In the genomic region with DNA sequence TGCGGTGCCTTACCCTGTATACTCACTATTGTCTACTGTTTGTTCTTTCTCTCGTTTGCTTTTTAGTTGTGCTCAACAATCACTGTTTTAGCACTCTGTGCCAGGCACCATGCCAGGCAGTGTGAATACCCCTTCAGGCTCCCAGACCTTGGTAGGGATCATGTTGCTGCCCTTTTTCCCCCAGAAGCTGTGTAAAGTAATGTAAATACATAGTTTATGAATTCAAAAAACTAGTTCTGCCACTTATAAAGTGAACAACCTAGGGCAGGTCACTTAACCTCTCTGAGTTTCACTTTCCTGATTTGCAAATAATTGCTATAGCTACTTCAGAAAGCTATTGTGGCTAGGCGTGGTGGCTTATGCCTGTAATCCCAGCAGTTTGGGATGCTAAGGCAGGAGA, we compare ENCODE assay signal across 22 cellular contexts.
DNase-seq lines count a peak whose midpoint lies in the region; ATAC-seq, FAIRE-seq and TF ChIP-seq lines count a peak whose summit lies in the region.
"Had no signal": no experiment of that assay in that cellular context is flagged by ENCODE, and none has a peak within 500 bp of the region (broad histone marks: within the 10 kb centered on the region; RNA-seq: fewer than 3 reads in every experiment).

No MANE protein-coding gene starts in this region.

- peak overlapping the region; percentile 43 for H4K91ac ChIP-seq in IMR-90 (ENCODE audit: insufficient read depth, low read depth, low read length)
- no peak overlapping the region for H4K91ac ChIP-seq in neuronal stem cell (ENCODE audit: low read depth, low read length, poor library complexity)

- H4K8ac ChIP-seq in IMR-90 (ENCODE audit: low read depth in 2 of 2, low read length in 2 of 2) (peak overlapping the region in 1 of 2 experiments; percentile 13; a peak in 1 of 4 replicates), neuronal stem cell (ENCODE audit: low read depth, low read length) (no peak overlapping the region)

- H2BK5ac ChIP-seq in IMR-90 (ENCODE audit: low read depth, low read length, poor library complexity, severe bottlenecking) = no peak overlapping the region
- H2BK5ac ChIP-seq in neuronal stem cell (ENCODE audit: low read length) = no peak overlapping the region

- BruUV-seq in IMR-90 (replicated peaks; lab: Mats Ljungman, UMichigan) = no TSS peak

- H3K36me3 ChIP-seq in IMR-90 (ENCODE audit: control insufficient read depth, insufficient read depth, low read length) = no peaks in the 10 kb centered on the region
- H3K36me3 ChIP-seq in keratinocyte (ENCODE audit: control insufficient read depth in 2 of 2, extremely low read depth in 1 of 2, insufficient read depth in 2 of 2, low read length in 2 of 2) = no peaks in the 10 kb centered on the region
- no peaks in the 10 kb centered on the region for H3K36me3 ChIP-seq in neuronal stem cell (replicated peaks in 1 of 2; ENCODE audit: control insufficient read depth in 2 of 2, insufficient read depth in 2 of 2, low read length in 2 of 2)
- H3K36me3 ChIP-seq: colonic mucosa, gastroesophageal sphincter had no signal

- POLR2A ChIA-PET in IMR-90 (lab: Charles Lee; ENCODE audit: unreplicated experiment) = no interaction called here

- no peak for TF ChIP-seq POLR2A in IMR-90 (IDR thresholded peaks at IDR 0.05; ENCODE audit: low read depth, low read length)

- peak; percentile 74 for FAIRE-seq in keratinocyte (lab: Jason Lieb, UNC)
- FAIRE-seq: D721Med had no signal

- CTCF ChIA-PET in IMR-90 (lab: Yijun Ruan, JAX) = interaction anchor here (0.6 kb wide), 1 partner anchor 1196 kb away, joined by 7 read pairs; no protein-coding TSS in a partner anchor

- H3K27ac ChIP-seq in IMR-90 (ENCODE audit: insufficient read depth, low read length) (no peak overlapping the region), keratinocyte (ENCODE audit: control insufficient read depth, insufficient read depth, low read length) (peak overlapping the region; percentile 89), neuronal stem cell (replicated peaks; ENCODE audit: low read length) (no peak overlapping the region)
- H3K27ac ChIP-seq: 22Rv1, colonic mucosa, gastroesophageal sphincter, GM23248 had no signal

- no CpG with 5 or more reads among the region's 3 CpGs for WGBS in IMR-90 (ENCODE audit: extremely low coverage in 2 of 2, insufficient read length in 1 of 2), 2 experiments
- no CpG with 5 or more reads among the region's 3 CpGs for WGBS in neuronal stem cell (ENCODE audit: extremely low coverage in 2 of 2, insufficient read length in 2 of 2, insufficient replicate concordance in 1 of 2), 2 donors

- in situ Hi-C loops in IMR-90 (cut with MboI; ENCODE audit: low sequenced_read_pairs) = no loop called here

- H3K9me1 ChIP-seq in IMR-90 (ENCODE audit: insufficient read depth, low read length) (0 out of 2 replicates have a peak, but pooled peaks cover 3% of the 10 kb centered on the region), keratinocyte (ENCODE audit: control insufficient read depth, extremely low read depth, insufficient read depth, low read length) (no peaks in the 10 kb centered on the region)

- H3K27me3 ChIP-seq in IMR-90 (ENCODE audit: control insufficient read depth, insufficient read depth, low read length) = no peaks in the 10 kb centered on the region
- H3K27me3 ChIP-seq in keratinocyte (ENCODE audit: control insufficient read depth, extremely low read depth, insufficient read depth, low read length) = no peaks in the 10 kb centered on the region
- H3K27me3 ChIP-seq in neuronal stem cell (ENCODE audit: control insufficient read depth in 3 of 3, insufficient read depth in 3 of 3, low read depth in 1 of 3, low read length in 3 of 3) = no peaks in the 10 kb centered on the region
- H3K27me3 ChIP-seq: colonic mucosa, gastroesophageal sphincter had no signal

- TF ChIP-seq CTCF in IMR-90 (conservative IDR thresholded peaks at IDR 0.05; ENCODE audit: low read depth, low read length) = no peak
- no peak for TF ChIP-seq CTCF in keratinocyte (optimal IDR thresholded peaks at IDR 0.05 in 1 of 3, IDR thresholded peaks at IDR 0.05 in 1 of 3, conservative IDR thresholded peaks at IDR 0.05 in 1 of 3; ENCODE audit: extremely low read depth in 1 of 3, insufficient read depth in 2 of 3, low read length in 3 of 3)

- H3K23ac ChIP-seq in IMR-90 (ENCODE audit: low read depth, low read length) (no peak overlapping the region), neuronal stem cell (ENCODE audit: low read depth, low read length, poor library complexity) (no peak overlapping the region)

- H3K14ac ChIP-seq in IMR-90 (replicated peaks; ENCODE audit: low read depth, low read length) (no peak overlapping the region), neuronal stem cell (ENCODE audit: low read length) (no peak overlapping the region)

- H2AK5ac ChIP-seq in IMR-90 (ENCODE audit: low read depth, low read length) = peak overlapping the region; percentile 83; the same call in 1 of the 2 replicates
- H2AK5ac ChIP-seq in neuronal stem cell (ENCODE audit: low read depth, low read length) = no peak overlapping the region

- no peak; the same call in 1 of the 2 replicates for ATAC-seq in IMR-90 (ENCODE audit: low read depth)
- ATAC-seq: activated CD4-positive, alpha-beta T cell treated with anti-CD3 and anti-CD28 coated beads for 36 hours; activated naive CD4-positive, alpha-beta T cell treated with anti-CD3 and anti-CD28 coated beads, Interleukin-2, amount 50 U/mL, for 72 hours; gastroesophageal sphincter; right cardiac atrium; stimulated activated memory B cell treated with anti-CD40 and anti-IgM and Interleukin-4, amounts not matched to agents 10 μg/mL and 1 μg/mL and 100 μg/mL, for 72 hours had no signal

- H3K9me3 ChIP-seq in IMR-90 (ENCODE audit: control insufficient read depth, insufficient read depth, low read length) = no peaks in the 10 kb centered on the region
- H3K9me3 ChIP-seq in keratinocyte (ENCODE audit: control insufficient read depth, low read depth, low read length) = no peaks in the 10 kb centered on the region
- H3K9me3 ChIP-seq in neuronal stem cell (replicated peaks in 1 of 2; ENCODE audit: control insufficient read depth in 2 of 2, insufficient read depth in 1 of 2, low read depth in 1 of 2, low read length in 2 of 2) = no peaks in the 10 kb centered on the region
- H3K9me3 ChIP-seq: colonic mucosa, gastroesophageal sphincter had no signal

- H2BK20ac ChIP-seq in IMR-90 (ENCODE audit: low read depth, low read length) = peak overlapping the region; percentile 57

- no peak for TF ChIP-seq RAD21 in IMR-90 (IDR thresholded peaks at IDR 0.05; ENCODE audit: low read length)

- peak overlapping the region; percentile 48; the same call in 1 of the 2 replicates for H3K18ac ChIP-seq in IMR-90 (ENCODE audit: low read depth, low read length)
- no peak overlapping the region for H3K18ac ChIP-seq in neuronal stem cell (ENCODE audit: low read length)

- H2BK12ac ChIP-seq in neuronal stem cell (ENCODE audit: low read length) = no peak overlapping the region

- H3K9ac ChIP-seq in IMR-90 (ENCODE audit: low read depth, low read length) = no peak overlapping the region
- peak overlapping the region; percentile 18 for H3K9ac ChIP-seq in keratinocyte (ENCODE audit: control insufficient read depth, extremely low read depth, insufficient read depth, low read length)
- H3K9ac ChIP-seq in neuronal stem cell (ENCODE audit: low read depth, low read length, poor library complexity) = no peak overlapping the region
- H3K9ac ChIP-seq: GM23248 had no signal

- no peaks in the 10 kb centered on the region for H3K79me1 ChIP-seq in IMR-90 (ENCODE audit: low read depth in 1 of 2, low read length in 2 of 2)
- no peaks in the 10 kb centered on the region for H3K79me1 ChIP-seq in neuronal stem cell (ENCODE audit: low read depth, low read length)

- no peak overlapping the region for H3K56ac ChIP-seq in IMR-90 (ENCODE audit: extremely low read depth, insufficient read depth, low read length)

- H3K4me2 ChIP-seq in IMR-90 (ENCODE audit: low read depth, low read length) (no peak overlapping the region), keratinocyte (ENCODE audit: control insufficient read depth, extremely low read depth, insufficient read depth, low read depth, low read length) (peak overlapping the region; percentile 42), neuronal stem cell (ENCODE audit: insufficient read depth, low read length, poor library complexity, severe bottlenecking) (no peak overlapping the region)

- H2AK9ac ChIP-seq in IMR-90 (replicated peaks; ENCODE audit: low read depth, low read length, poor library complexity) = no peak overlapping the region

- H3K79me2 ChIP-seq in keratinocyte (ENCODE audit: control insufficient read depth, insufficient read depth, low read length) = no peaks in the 10 kb centered on the region

- H2BK15ac ChIP-seq in IMR-90 (ENCODE audit: low read depth, low read length) (peak overlapping the region; percentile 86; the same call in 1 of the 3 replicates), neuronal stem cell (ENCODE audit: low read length) (no peak overlapping the region)

- DNase-seq in NCI-H1417 (lab: John Stamatoyannopoulos, UW) = peak in 2 of 3 experiments; percentile 39 to 51
- DNase-seq in NCI-H1417 treated with DMSO at 0.1 percent for 48 hours (lab: John Stamatoyannopoulos, UW) = no peak
- no peak for DNase-seq in IMR-90
- peak; percentile 95 for DNase-seq in NCI-H69 (lab: John Stamatoyannopoulos, UW)
- no peak for DNase-seq in keratinocyte (ENCODE audit: low read depth, low spot score)
- no peak for DNase-seq in neuronal stem cell (ENCODE audit: low spot score)
- DNase-seq in DMS 273 treated with DMSO at 0.1 percent for 48 hours (lab: John Stamatoyannopoulos, UW) = no peak
- DNase-seq in OCI-M1 (lab: John Stamatoyannopoulos, UW) = no peak
- DNase-seq: activated CD4-positive, alpha-beta T cell treated with anti-CD3 and anti-CD28 coated beads for 36 hours; activated T-cell treated with anti-CD3 and anti-CD28 coated beads, Interleukin-2, amount 50 U/mL, for 1 hour; colonic mucosa; GM23248; NCI-H2171; NK-92 treated with Interleukin-12 subunit alpha and Interleukin-12 subunit beta, amount 100 ng/mL, for 24 hours; right cardiac atrium; RPMI8226; stimulated activated CD4-positive, alpha-beta T cell treated with anti-CD3 and anti-CD28 coated beads, Interleukin-15, amount 100 ng/mL, for 24 hours had no signal

- H3K4me1 ChIP-seq in IMR-90 (ENCODE audit: control insufficient read depth, insufficient read depth, low read length) = peaks cover 19% of the 10 kb centered on the region
- H3K4me1 ChIP-seq in keratinocyte (ENCODE audit: control insufficient read depth, extremely low read depth, insufficient read depth, low read length) = peaks cover 62% of the 10 kb centered on the region
- H3K4me1 ChIP-seq in neuronal stem cell (ENCODE audit: control insufficient read depth in 2 of 2, insufficient read depth in 1 of 2, low read depth in 1 of 2, low read length in 2 of 2) = no peaks in the 10 kb centered on the region

- H4K5ac ChIP-seq in IMR-90 (ENCODE audit: low read depth, low read length) = no peak overlapping the region

- H2BK120ac ChIP-seq in IMR-90 (ENCODE audit: low read depth, low read length) (peak overlapping the region; percentile 65), neuronal stem cell (ENCODE audit: low read depth, low read length) (no peak overlapping the region)

- no peaks in the 10 kb centered on the region for H4K20me1 ChIP-seq in IMR-90 (ENCODE audit: insufficient read depth, low read length)
- H4K20me1 ChIP-seq in keratinocyte (ENCODE audit: control insufficient read depth, extremely low read depth, insufficient read depth, low read length) = no peaks in the 10 kb centered on the region

- dilution Hi-C loops in IMR-90 (cut with HindIII; ENCODE audit: low sequenced_read_pairs, unreplicated experiment) (no loop called here), keratinocyte (cut with MboI; ENCODE audit: extremely low pct_ligation_motif_present, low sequenced_read_pairs) (no loop called here)

- H3K4ac ChIP-seq in IMR-90 (ENCODE audit: low read depth, low read length) (0 out of 2 replicates have a peak overlapping the region, but pooled peaks have one; percentile 49), neuronal stem cell (ENCODE audit: low read length) (no peak overlapping the region)

- H3K4me3 ChIP-seq in IMR-90 (ENCODE audit: insufficient read depth, low read depth, low read length) (no peak overlapping the region), keratinocyte (ENCODE audit: control insufficient read depth in 2 of 3, extremely low read depth in 1 of 3, insufficient read depth in 2 of 3, low read depth in 1 of 3, low read length in 3 of 3) (no peak overlapping the region), neuronal stem cell (ENCODE audit: low read length in 2 of 2) (no peak overlapping the region)
- H3K4me3 ChIP-seq: colonic mucosa, gastroesophageal sphincter, GM23248 had no signal

- H2AFZ ChIP-seq in IMR-90 (replicated peaks; ENCODE audit: low read length, poor library complexity) = no peak overlapping the region
- H2AFZ ChIP-seq in keratinocyte (ENCODE audit: control insufficient read depth, low read length) = peak overlapping the region; percentile 69
- H2AFZ ChIP-seq in neuronal stem cell (ENCODE audit: low read length) = no peak overlapping the region
- H2AFZ ChIP-seq: GM23248 had no signal

- intact Hi-C loops in IMR-90 (cut with micrococcal nuclease) = no loop called here

Comparison
In these comparisons a context has a peak if more than half of its experiments do, and no peak if none do; other contexts are left out.
1. DNase-seq: peak in NCI-H1417 (2 of 3) and NCI-H69 (single experiment); none in NCI-H1417 treated with DMSO at 0.1 percent for 48 hours (single experiment), IMR-90 (single experiment), keratinocyte (single experiment), neuronal stem cell (single experiment), DMS 273 treated with DMSO at 0.1 percent for 48 hours (single experiment) and OCI-M1 (single experiment).